In genomic region chr1:51741121-51741681, GRCh38 we compare ENCODE assay signal across 17 cellular contexts.
"Had no signal": no experiment of that assay in that cellular context is flagged by ENCODE, and none has a peak within 500 bp of the region (broad histone marks: within the 10 kb centered on the region; RNA-seq: fewer than 3 reads in every experiment).

No MANE protein-coding gene starts in this region.

- H3K4me2 ChIP-seq: hepatocyte, smooth muscle cell had no signal

- ATAC-seq: left colon, left ventricle myocardium superior, right cardiac atrium had no signal

- H3K36me3 ChIP-seq: suprapubic skin, thyroid gland had no signal

- H3K27ac Mint-ChIP-seq: dendritic cell treated with granulocyte-macrophage colony-stimulating factor and Interleukin-4, amounts not matched to agents 40 ng/mL and 50 ng/mL, for 4 days; nephron progenitor cell; type B pancreatic cell had no signal

- H3K4me3 ChIP-seq: hepatocyte, lung, smooth muscle cell, suprapubic skin, thyroid gland had no signal

- H3K4me3 Mint-ChIP-seq: dendritic cell treated with granulocyte-macrophage colony-stimulating factor and Interleukin-4, amounts not matched to agents 40 ng/mL and 50 ng/mL, for 4 days; naive B cell; nephron progenitor cell; type B pancreatic cell had no signal

- H3K27ac ChIP-seq: hepatocyte, suprapubic skin, thyroid gland had no signal

- H2AFZ ChIP-seq: hepatocyte had no signal

- H3K27me3 ChIP-seq: hepatocyte, suprapubic skin, thyroid gland had no signal

- H3K9me3 Mint-ChIP-seq: dendritic cell treated with granulocyte-macrophage colony-stimulating factor and Interleukin-4, amounts not matched to agents 40 ng/mL and 50 ng/mL, for 4 days; naive B cell; nephron progenitor cell; type B pancreatic cell had no signal

- DNase-seq: foreskin melanocyte; head of caudate nucleus; left colon; left ventricle myocardium superior; naive B cell; nephron progenitor cell; posterior cingulate gyrus; right cardiac atrium; stimulated activated CD4-positive, alpha-beta T cell treated with anti-CD3 and anti-CD28 coated beads, Interleukin-2, amount 100 ng/mL, for 48 hours; stimulated activated naive CD4-positive, alpha-beta T cell treated with Interleukin-2 at 50 U/mL for 16 hours; thyroid gland had no signal

- H3K9me3 ChIP-seq: suprapubic skin, thyroid gland had no signal

- H3K27me3 Mint-ChIP-seq: dendritic cell treated with granulocyte-macrophage colony-stimulating factor and Interleukin-4, amounts not matched to agents 40 ng/mL and 50 ng/mL, for 4 days; naive B cell; type B pancreatic cell had no signal
